In the genomic region with DNA sequence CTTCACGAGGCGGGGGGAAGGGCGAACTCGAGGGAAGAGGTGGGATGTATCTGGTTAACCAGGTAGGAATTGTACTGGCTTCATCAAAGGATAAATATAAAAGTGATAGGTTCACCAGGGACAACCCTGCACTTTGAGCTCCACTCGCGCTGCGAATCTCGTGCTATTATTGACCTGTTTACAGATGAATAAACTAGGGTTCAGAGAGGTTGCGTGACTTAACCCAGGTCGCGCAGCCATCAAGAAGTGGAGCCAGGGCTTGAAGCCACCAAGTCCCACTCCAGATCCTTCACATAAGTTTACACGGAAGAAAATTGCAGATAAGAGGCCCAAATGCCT, we compare ENCODE assay signal across 8 cellular contexts. TPM values are rescaled to one million over a fixed set of nuclear protein-coding genes. Genes with fewer than 3 reads are reported as not detected.
A peak's percentile ranks its signal among the peaks of the same experiment; 100 is the strongest.
DNase-seq lines count a peak whose midpoint lies in the region; ATAC-seq and TF ChIP-seq lines count a peak whose summit lies in the region.

No MANE protein-coding gene starts in this region.

- H3K27ac Mint-ChIP-seq in activated T-helper 2 cell treated with anti-CD3 and anti-CD28 coated beads, Interferon-gamma antibody, Interleukin-2, Interleukin-4, amounts not matched to agents 10 μg/mL and 5 μg/mL and 100 μg/mL, durations not matched to agents 14 hours and 24 hours and 36 hours = peak overlapping the region; percentile 23

- H3K4me1 ChIP-seq in spleen = peaks cover 28 to 65% (median 43%) of the 10 kb centered on the region in 6 donors

- peak overlapping the region; percentile 32 for H3K4me3 Mint-ChIP-seq in activated T-helper 2 cell treated with anti-CD3 and anti-CD28 coated beads, Interferon-gamma antibody, Interleukin-2, Interleukin-4, amounts not matched to agents 10 μg/mL and 5 μg/mL and 100 μg/mL, durations not matched to agents 14 hours and 24 hours and 36 hours (ENCODE audit: low read depth)

- H3K36me3 ChIP-seq in spleen = no peaks in the 10 kb centered on the region

- DNase-seq in NCI-H82 (lab: John Stamatoyannopoulos, UW) (peak; percentile 67), NCI-H82 treated with DMSO at 0.1 percent for 48 hours (lab: John Stamatoyannopoulos, UW; ENCODE audit: unreplicated experiment) (no peak), spleen (no peak)
- no peak for DNase-seq in activated T-helper 2 cell treated with anti-CD3 and anti-CD28 coated beads, Interferon-gamma antibody, Interleukin-2, Interleukin-4, amounts not matched to agents 10 μg/mL and 5 μg/mL and 100 μg/mL, durations not matched to agents 14 hours and 24 hours and 36 hours (ENCODE audit: low spot score)
- DNase-seq in activated CD4-positive, CD25-positive, alpha-beta regulatory T cell (lab: John Stamatoyannopoulos, UW) = no peak

- TF ChIP-seq POLR2A in spleen (IDR thresholded peaks at IDR 0.05) = no peak

- H3K4me3 ChIP-seq in iPS-18c (ENCODE audit: insufficient read depth, low read depth, low read length) (peak overlapping the region; percentile 52; the same call in 1 of the 2 replicates), spleen (peak overlapping the region; percentile 44 to 72 (median 55))

- intact Hi-C loops in activated T-helper 2 cell treated with anti-CD3 and anti-CD28 coated beads, Interferon-gamma antibody, Interleukin-2, Interleukin-4, amounts not matched to agents 10 μg/mL and 5 μg/mL and 100 μg/mL, durations not matched to agents 14 hours and 24 hours and 36 hours (cut with micrococcal nuclease) = loop anchor here (1.0 to 5.0 kb wide), 6 partner anchors 37 to 700 kb away; a partner anchor contains a TSS
- intact Hi-C loops in spleen (cut with DNase I; ENCODE audit: low total_unique reads) = no loop called here

- H3K36me3 Mint-ChIP-seq in activated T-helper 2 cell treated with anti-CD3 and anti-CD28 coated beads, Interferon-gamma antibody, Interleukin-2, Interleukin-4, amounts not matched to agents 10 μg/mL and 5 μg/mL and 100 μg/mL, durations not matched to agents 14 hours and 24 hours and 36 hours (ENCODE audit: low read depth) = peaks cover 25% of the 10 kb centered on the region

- 17 to 27% (median 21%) methylated on average over 12 of the region's 12 CpGs for WGBS in spleen, 5 donors

- no peaks in the 10 kb centered on the region for H3K9me3 Mint-ChIP-seq in activated T-helper 2 cell treated with anti-CD3 and anti-CD28 coated beads, Interferon-gamma antibody, Interleukin-2, Interleukin-4, amounts not matched to agents 10 μg/mL and 5 μg/mL and 100 μg/mL, durations not matched to agents 14 hours and 24 hours and 36 hours

- H3K9me3 ChIP-seq in iPS-18c (ENCODE audit: control insufficient read depth, insufficient read depth, low read length) (no peaks in the 10 kb centered on the region), spleen (no peaks in the 10 kb centered on the region)

- ATAC-seq in GM21786 (IDR thresholded peaks at IDR 0.05; ENCODE audit: unreplicated experiment) (no peak), GM21381 (IDR thresholded peaks at IDR 0.05; ENCODE audit: unreplicated experiment) (no peak)

- peaks cover 42% of the 10 kb centered on the region for H3K27me3 Mint-ChIP-seq in activated T-helper 2 cell treated with anti-CD3 and anti-CD28 coated beads, Interferon-gamma antibody, Interleukin-2, Interleukin-4, amounts not matched to agents 10 μg/mL and 5 μg/mL and 100 μg/mL, durations not matched to agents 14 hours and 24 hours and 36 hours (ENCODE audit: low read depth)

- H3K27ac ChIP-seq in spleen = peak overlapping the region; percentile 57 to 88 (median 87)

- H3K4me1 Mint-ChIP-seq in activated T-helper 2 cell treated with anti-CD3 and anti-CD28 coated beads, Interferon-gamma antibody, Interleukin-2, Interleukin-4, amounts not matched to agents 10 μg/mL and 5 μg/mL and 100 μg/mL, durations not matched to agents 14 hours and 24 hours and 36 hours (ENCODE audit: low read depth) = peaks cover 45% of the 10 kb centered on the region

- peaks cover 0 to 77% (median 49%) of the 10 kb centered on the region in 7 donors for H3K27me3 ChIP-seq in spleen (replicated peaks in 1 of 7)

- TF ChIP-seq CTCF in spleen (IDR thresholded peaks at IDR 0.05 in 8 of 11, conservative IDR thresholded peaks at IDR 0.05 in 3 of 11) = no peak

RNA-seq across cellular contexts. Expression of a gene that starts 1.4 kb away (rescaled TPM):
- total RNA-seq in activated T-helper 2 cell treated with anti-CD3 and anti-CD28 coated beads, Interferon-gamma antibody, Interleukin-2, Interleukin-4, amounts not matched to agents 10 μg/mL and 5 μg/mL and 100 μg/mL, durations not matched to agents 14 hours and 24 hours and 36 hours = 8.6 and 10.9 TPM in 2 replicates
- total RNA-seq in spleen = 100 to 1,000 TPM in 2 of 7 donors, 10 to 100 TPM in 5; 50.4 to 121 (median 73.6) TPM
- 10 to 100 TPM; 17.7 to 26.4 (median 22.6) TPM for polyA plus RNA-seq in spleen
